Comparison of ENCODE assay signal across 15 cellular contexts in the genomic region with DNA sequence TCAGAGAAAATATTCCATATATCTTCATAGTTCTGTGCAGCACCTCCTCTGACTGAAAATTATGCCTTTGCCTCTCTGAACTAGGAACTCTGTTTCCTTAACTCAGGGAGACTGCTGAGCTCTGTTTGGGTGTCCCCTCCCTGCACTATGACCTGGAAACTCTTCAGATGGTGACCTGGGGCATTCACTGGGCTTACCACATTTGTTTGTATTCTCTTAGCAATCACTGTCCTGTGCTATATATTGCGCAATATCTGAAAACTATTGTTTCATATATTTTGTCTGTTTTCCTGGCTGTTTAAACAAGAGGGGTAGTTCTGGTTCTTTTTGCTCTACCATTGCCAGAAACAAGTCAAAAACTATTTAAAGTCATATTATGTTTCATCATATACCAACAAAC.
"Had no signal": no experiment of that assay in that cellular context is flagged by ENCODE, and none has a peak within 500 bp of the region (broad histone marks: within the 10 kb centered on the region; RNA-seq: fewer than 3 reads in every experiment).

No MANE protein-coding gene starts in this region.

- DNase-seq: activated CD4-positive, alpha-beta T cell treated with anti-CD3 and anti-CD28 coated beads, Interleukin-2, amount 50 U/mL, for 48 hours; activated naive CD8-positive, alpha-beta T cell treated with anti-CD3 and anti-CD28 coated beads for 36 hours; activated T-cell treated with anti-CD3 and anti-CD28 coated beads for 4 hours; amygdala; caudate nucleus; colonic mucosa; immature natural killer cell; mesendoderm; natural killer cell; sigmoid colon; stimulated activated CD4-positive, alpha-beta T cell treated with anti-CD3 and anti-CD28 coated beads, Interleukin-4, amount 100 ng/mL, for 4 hours; stimulated activated naive B cell treated with anti-CD40 and anti-IgM and Interleukin-4, amounts not matched to agents 10 μg/mL and 1 μg/mL and 100 μg/mL, for 72 hours had no signal

- H3K4me1 ChIP-seq: colonic mucosa, parathyroid adenoma, sigmoid colon had no signal

- H3K9ac ChIP-seq: parathyroid adenoma had no signal

- H3K27me3 Mint-ChIP-seq: activated naive CD8-positive, alpha-beta T cell treated with anti-CD3 and anti-CD28 coated beads for 36 hours; stimulated activated naive B cell treated with anti-CD40 and anti-IgM and Interleukin-4, amounts not matched to agents 10 μg/mL and 1 μg/mL and 100 μg/mL, for 72 hours had no signal

- H3K9me3 Mint-ChIP-seq: activated naive CD8-positive, alpha-beta T cell treated with anti-CD3 and anti-CD28 coated beads for 36 hours; stimulated activated naive B cell treated with anti-CD40 and anti-IgM and Interleukin-4, amounts not matched to agents 10 μg/mL and 1 μg/mL and 100 μg/mL, for 72 hours had no signal

- H3K27me3 ChIP-seq: colonic mucosa, neutrophil, sigmoid colon had no signal

- H3K36me3 ChIP-seq: colonic mucosa, neutrophil, sigmoid colon, thoracic aorta had no signal

- H3K27ac ChIP-seq: colonic mucosa, neutrophil, parathyroid adenoma, sigmoid colon, thoracic aorta had no signal

- ATAC-seq: natural killer cell; stimulated activated naive B cell treated with anti-CD40 and anti-IgM and Interleukin-4, amounts not matched to agents 10 μg/mL and 1 μg/mL and 100 μg/mL, for 72 hours had no signal

- H3K4me3 ChIP-seq: colonic mucosa, sigmoid colon, thoracic aorta had no signal

- H3K79me2 ChIP-seq: parathyroid adenoma had no signal

- H3K36me3 Mint-ChIP-seq: activated naive CD8-positive, alpha-beta T cell treated with anti-CD3 and anti-CD28 coated beads for 36 hours; immature natural killer cell; natural killer cell; stimulated activated naive B cell treated with anti-CD40 and anti-IgM and Interleukin-4, amounts not matched to agents 10 μg/mL and 1 μg/mL and 100 μg/mL, for 72 hours had no signal

- H3K4me1 Mint-ChIP-seq: activated naive CD8-positive, alpha-beta T cell treated with anti-CD3 and anti-CD28 coated beads for 36 hours; immature natural killer cell; natural killer cell; stimulated activated naive B cell treated with anti-CD40 and anti-IgM and Interleukin-4, amounts not matched to agents 10 μg/mL and 1 μg/mL and 100 μg/mL, for 72 hours had no signal

- H3K9me3 ChIP-seq: colonic mucosa, neutrophil, sigmoid colon, thoracic aorta had no signal

- H3K4me3 Mint-ChIP-seq: activated naive CD8-positive, alpha-beta T cell treated with anti-CD3 and anti-CD28 coated beads for 36 hours; immature natural killer cell; natural killer cell; stimulated activated naive B cell treated with anti-CD40 and anti-IgM and Interleukin-4, amounts not matched to agents 10 μg/mL and 1 μg/mL and 100 μg/mL, for 72 hours had no signal

- H2AFZ ChIP-seq: parathyroid adenoma had no signal

- H3K27ac Mint-ChIP-seq: activated naive CD8-positive, alpha-beta T cell treated with anti-CD3 and anti-CD28 coated beads for 36 hours; immature natural killer cell; natural killer cell; stimulated activated naive B cell treated with anti-CD40 and anti-IgM and Interleukin-4, amounts not matched to agents 10 μg/mL and 1 μg/mL and 100 μg/mL, for 72 hours had no signal
